1 cellular context compared by ENCODE assay signal in the genomic region with DNA sequence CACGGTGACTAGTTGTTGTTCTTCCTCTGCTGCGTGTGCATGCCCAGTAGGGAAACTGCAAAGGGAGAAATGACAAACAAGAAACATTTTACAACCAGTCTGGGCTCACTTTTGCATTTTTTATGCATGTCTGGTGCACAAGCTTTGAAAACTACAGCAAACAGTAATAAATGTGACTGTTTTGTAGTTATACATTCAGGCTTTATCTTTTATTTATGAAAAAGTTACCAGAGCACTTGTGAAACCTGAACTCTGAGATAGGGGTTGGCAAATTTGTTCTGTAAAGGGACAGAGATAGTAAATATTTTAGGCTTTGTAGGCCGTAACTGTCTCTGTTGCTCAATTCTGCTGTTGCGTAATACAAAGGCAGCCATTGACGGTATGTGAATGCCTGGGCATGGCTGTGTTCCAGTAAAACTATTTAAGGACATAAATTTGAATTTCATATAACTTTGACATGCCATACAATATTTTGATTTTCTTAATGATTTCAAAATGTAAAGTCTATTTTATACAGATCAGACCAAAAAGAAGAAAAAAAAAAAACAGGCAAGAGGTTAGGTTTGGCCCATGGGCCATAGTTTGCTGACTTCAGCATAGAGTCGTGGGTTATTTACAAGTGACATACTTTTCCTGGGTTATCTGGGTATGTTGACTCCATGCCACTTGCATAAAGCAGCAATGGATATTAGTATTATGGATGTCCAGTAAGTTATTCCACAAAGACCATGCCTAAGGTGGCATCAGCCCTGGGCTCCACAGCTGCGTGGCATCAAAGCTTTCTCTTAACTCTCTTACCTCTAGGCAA.
TF ChIP-seq lines count a peak whose summit lies in the region.

No MANE protein-coding gene starts in this region.

TF ChIP-seq in H1, 55 proteins besides CTCF, POLR2A, EP300 and RAD21:
- TF ChIP-seq SP2 (IDR thresholded peaks at IDR 0.05; ENCODE audit: low read length) (no peak), CEBPB (IDR thresholded peaks at IDR 0.05; ENCODE audit: low read depth, low read length) (peak; percentile 95)
